ENCODE assay signal across 10 cellular contexts in the genomic region with DNA sequence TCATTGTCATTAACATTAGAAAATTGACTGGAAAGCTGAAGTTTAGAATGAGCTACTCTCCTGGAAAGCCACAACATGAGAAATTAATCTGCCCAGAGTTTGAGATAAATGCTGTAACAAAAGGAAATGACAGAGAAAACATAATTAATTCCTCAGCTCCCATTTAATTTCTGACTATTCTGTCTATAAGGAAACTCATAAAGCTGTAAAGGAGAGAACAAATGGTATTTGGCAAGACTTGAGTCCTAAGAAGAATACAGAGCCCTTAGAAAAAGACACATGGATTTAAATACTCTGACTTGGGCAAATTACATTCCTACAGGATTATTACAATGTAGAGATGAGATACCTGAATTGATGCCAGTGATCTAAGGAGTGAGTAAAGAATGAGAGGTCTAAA.
"Had no signal": no experiment of that assay in that cellular context is flagged by ENCODE, and none has a peak within 500 bp of the region (broad histone marks: within the 10 kb centered on the region; RNA-seq: fewer than 3 reads in every experiment).

No MANE protein-coding gene starts in this region.

- FAIRE-seq: H1, H54 had no signal

- H3K4me3 Mint-ChIP-seq: H9, HFFc6 had no signal

- H3K27ac ChIP-seq: GM23248 had no signal

- H3K9me3 Mint-ChIP-seq: H9 had no signal

- H3K9ac ChIP-seq: GM23248 had no signal

- H3K27ac Mint-ChIP-seq: HFFc6 had no signal

- ATAC-seq: HCT116 had no signal

- H3K36me3 ChIP-seq: HAP-1 had no signal

- DNase-seq: GM23248, GOT3, H7, H9, HCEC 1CT, HFFc6 had no signal

- H2AFZ ChIP-seq: GM23248 had no signal

- H3K4me3 ChIP-seq: GM23248, HAP-1 had no signal

- H3K9me3 ChIP-seq: HAP-1 had no signal
